In genomic region chr3:58471025-58471887, GRCh38 we compare ENCODE assay signal across 8 cellular contexts. TPM values are rescaled to one million over a fixed set of nuclear protein-coding genes. Genes with fewer than 3 reads are reported as not detected.
A peak's percentile ranks its signal among the peaks of the same experiment; 100 is the strongest.
DNase-seq lines count a peak whose midpoint lies in the region; ATAC-seq and TF ChIP-seq lines count a peak whose summit lies in the region.

No MANE protein-coding gene starts in this region.

- TF ChIP-seq POLR2A in lower leg skin (IDR thresholded peaks at IDR 0.05) = no peak

- no peaks in the 10 kb centered on the region for H4K20me1 ChIP-seq in DND-41 (ENCODE audit: insufficient read depth, low read length)

- H3K27ac ChIP-seq in DND-41 (ENCODE audit: low read length) (no peak overlapping the region), SJCRH30 (no peak overlapping the region)

- H3K4me3 ChIP-seq in DND-41 (ENCODE audit: low read depth in 1 of 2, low read length in 2 of 2) (no peak overlapping the region), LNCaP clone FGC (ENCODE audit: low read depth, low read length) (no peak overlapping the region), SJCRH30 (no peak overlapping the region), lower leg skin (ENCODE audit: low read depth, poor library complexity, severe bottlenecking) (no peak overlapping the region)

- no peak overlapping the region for H2AFZ ChIP-seq in DND-41 (ENCODE audit: low read depth, low read length)

- TF ChIP-seq CTCF in DND-41 (IDR thresholded peaks at IDR 0.05; ENCODE audit: borderline replicate concordance, extremely low read depth, low read length, poor library complexity, severe bottlenecking) (no peak), LNCaP clone FGC (IDR thresholded peaks at IDR 0.05; ENCODE audit: control insufficient read depth, extremely low read depth, insufficient read depth) (no peak), lower leg skin (IDR thresholded peaks at IDR 0.05) (no peak)

- H3K27me3 Mint-ChIP-seq in stimulated activated naive CD8-positive, alpha-beta T cell treated with anti-CD3 and anti-CD28 coated beads, Interleukin-15, amount 100 ng/mL, for 72 hours = peaks cover 8% of the 10 kb centered on the region

- H3K9me3 ChIP-seq in DND-41 (ENCODE audit: insufficient read depth, low read length, severe bottlenecking) = no peaks in the 10 kb centered on the region
- H3K9me3 ChIP-seq in SJCRH30 (replicated peaks) = no peaks in the 10 kb centered on the region

- peak overlapping the region in 1 of 2 donors; percentile 90 for H3K27ac Mint-ChIP-seq in stimulated activated naive CD8-positive, alpha-beta T cell treated with anti-CD3 and anti-CD28 coated beads, Interleukin-15, amount 100 ng/mL, for 72 hours

- intact Hi-C loops in lower leg skin (cut with DNase I; ENCODE audit: low total_unique reads) = no loop called here
- intact Hi-C loops in posterior vena cava (cut with DNase I) = no loop called here

- no peak overlapping the region for H3K4me2 ChIP-seq in DND-41 (ENCODE audit: insufficient read depth, low read length)

- no peaks in the 10 kb centered on the region for H3K79me2 ChIP-seq in DND-41 (ENCODE audit: insufficient read depth, low read length)

- no peaks in the 10 kb centered on the region for H3K9me3 Mint-ChIP-seq in stimulated activated naive CD8-positive, alpha-beta T cell treated with anti-CD3 and anti-CD28 coated beads, Interleukin-15, amount 100 ng/mL, for 72 hours

- no peaks in the 10 kb centered on the region for H3K4me1 ChIP-seq in DND-41 (ENCODE audit: insufficient read depth, low read length)
- H3K4me1 ChIP-seq in SJCRH30 = peaks cover 17% of the 10 kb centered on the region

- H3K36me3 ChIP-seq in DND-41 (ENCODE audit: insufficient read depth, low read length) (no peaks in the 10 kb centered on the region), SJCRH30 (no peaks in the 10 kb centered on the region)

- H3K27me3 ChIP-seq in DND-41 (ENCODE audit: insufficient read depth, low read length, poor library complexity) = peaks cover 4% of the 10 kb centered on the region
- no peaks in the 10 kb centered on the region for H3K27me3 ChIP-seq in SJCRH30

- peak; percentile 55 for ATAC-seq in DND-41 (ENCODE audit: insufficient read depth, low read depth)
- peak; percentile 97 for ATAC-seq in stimulated activated naive CD8-positive, alpha-beta T cell treated with anti-CD3 and anti-CD28 coated beads, Interleukin-15, amount 100 ng/mL, for 72 hours
- no peak for ATAC-seq in HG03139 (IDR thresholded peaks at IDR 0.05; ENCODE audit: unreplicated experiment)

- WGBS in lower leg skin, 2 donors = 50 to 56% methylated on average over 10 of the region's 10 CpGs

- no peak for DNase-seq in DND-41
- DNase-seq in LNCaP clone FGC (ENCODE audit: low read depth) = peak; percentile 84
- DNase-seq in SJCRH30 = peak; percentile 63 to 75
- DNase-seq in brain pericyte (ENCODE audit: low read depth, low spot score) = peak; percentile 90
- DNase-seq in lower leg skin (ENCODE audit: low spot score in 2 of 2) = peak; percentile 54 to 81
- DNase-seq in stimulated activated naive CD8-positive, alpha-beta T cell treated with anti-CD3 and anti-CD28 coated beads, Interleukin-15, amount 100 ng/mL, for 72 hours = peak; percentile 57 to 84
- no peak for DNase-seq in posterior vena cava (ENCODE audit: low spot score)

- peaks cover 33% of the 10 kb centered on the region for H3K4me1 Mint-ChIP-seq in stimulated activated naive CD8-positive, alpha-beta T cell treated with anti-CD3 and anti-CD28 coated beads, Interleukin-15, amount 100 ng/mL, for 72 hours

- no peak overlapping the region for H3K9ac ChIP-seq in DND-41 (ENCODE audit: low read depth, low read length)

- no peak overlapping the region for H3K4me3 Mint-ChIP-seq in stimulated activated naive CD8-positive, alpha-beta T cell treated with anti-CD3 and anti-CD28 coated beads, Interleukin-15, amount 100 ng/mL, for 72 hours

RNA-seq across cellular contexts. Expression of gene KCTD6, which starts 20.6 kb away (rescaled TPM):
- 10.9 and 11.5 TPM in 2 replicates for total RNA-seq in SJCRH30 (2014; rRNA removed; shearing (Covaris generic))
- total RNA-seq in lower leg skin (10 to 100 TPM in 3 of 4 donors, 1 to 10 TPM in 1; 9.4 to 14.8 (median 11.6) TPM), posterior vena cava (10 to 100 TPM in 1 of 2 donors, 1 to 10 TPM in 1; 7.5 to 10.6 TPM)

RNA-seq across cellular contexts. Expression of gene PDHB, which starts 37.6 kb away (rescaled TPM):
- 60.4 and 63.7 TPM in 2 replicates for total RNA-seq in SJCRH30 (2014; rRNA removed; shearing (Covaris generic))
- 100 to 1,000 TPM in 2 of 4 donors, 10 to 100 TPM in 2; 36.9 to 112 (median 77.8) TPM for total RNA-seq in lower leg skin
- total RNA-seq in posterior vena cava = 10 to 100 TPM; 60.4 to 68.7 TPM

Comparison
In these comparisons a context has a peak if more than half of its experiments do, and no peak if none do; other contexts are left out.
1. DNase-seq: peak in LNCaP clone FGC (single experiment), SJCRH30 (2 of 2), brain pericyte (single experiment), lower leg skin (2 of 2) and stimulated activated naive CD8-positive, alpha-beta T cell treated with anti-CD3 and anti-CD28 coated beads, Interleukin-15, amount 100 ng/mL, for 72 hours (2 of 2); none in DND-41 (single experiment) and posterior vena cava (single experiment).